1 cellular context compared by ENCODE assay signal in genomic region chr16:54177052-54177856, GRCh38.
TF ChIP-seq lines count a peak whose summit lies in the region.

No MANE protein-coding gene starts in this region.

TF ChIP-seq in HepG2, 621 proteins besides CTCF, POLR2A, EP300 and RAD21 (continued from another document and continues in another):
- TF ChIP-seq ATF4 (CRISPR knock-in tag; IDR thresholded peaks at IDR 0.05) (0 out of 4 replicates have a peak, but pooled peaks of 1 of the 2 experiments have one; percentile 5), TFDP1 (CRISPR knock-in tag; IDR thresholded peaks at IDR 0.05; ENCODE audit: borderline replicate concordance) (no peak), KLF12 (CRISPR knock-in tag; IDR thresholded peaks at IDR 0.05; ENCODE audit: borderline replicate concordance) (no peak), ZBTB4 (CRISPR knock-in tag; IDR thresholded peaks at IDR 0.05; ENCODE audit: borderline replicate concordance) (peak; percentile 92; the same call in 1 of the 2 replicates), SALL1 (CRISPR knock-in tag; IDR thresholded peaks at IDR 0.05) (no peak), EZH2 (conservative IDR thresholded peaks at IDR 0.05; ENCODE audit: low read depth, low read length) (no peak), SOX6 (IDR thresholded peaks at IDR 0.05) (no peak), SOX6 (CRISPR knock-in tag; IDR thresholded peaks at IDR 0.05) (peak; percentile 29), ZNF691 (CRISPR knock-in tag; IDR thresholded peaks at IDR 0.05; ENCODE audit: borderline replicate concordance, low read depth) (0 out of 2 replicates have a peak, but pooled peaks have one; percentile 10), HOXA7 (CRISPR knock-in tag; IDR thresholded peaks at IDR 0.05) (no peak), SP1 (IDR thresholded peaks at IDR 0.05) (no peak), SP1 (CRISPR knock-in tag; IDR thresholded peaks at IDR 0.05) (no peak), ZNF563 (CRISPR knock-in tag; IDR thresholded peaks at IDR 0.05) (no peak), RBM39 (IDR thresholded peaks at IDR 0.05; ENCODE audit: low read depth, low read length, poor library complexity, severe bottlenecking) (no peak), RFX5 (IDR thresholded peaks at IDR 0.05; ENCODE audit: low read depth, low read length) (peak; percentile 20; the same call in 1 of the 2 replicates), SMAD1 (CRISPR knock-in tag; IDR thresholded peaks at IDR 0.05; ENCODE audit: borderline replicate concordance, low read depth) (0 out of 2 replicates have a peak, but pooled peaks have one; percentile 52), BRCA1 (CRISPR knock-in tag; IDR thresholded peaks at IDR 0.05) (no peak), ELF4 (CRISPR knock-in tag; IDR thresholded peaks at IDR 0.05; ENCODE audit: borderline replicate concordance) (no peak), HNF4G (IDR thresholded peaks at IDR 0.05; ENCODE audit: borderline replicate concordance, low read depth, low read length) (0 out of 2 replicates have a peak, but pooled peaks have one; percentile 4), HNF4G (CRISPR knock-in tag; IDR thresholded peaks at IDR 0.05; ENCODE audit: borderline replicate concordance, low read depth) (no peak), ZNF567 (CRISPR knock-in tag; IDR thresholded peaks at IDR 0.05; ENCODE audit: borderline replicate concordance) (no peak), PCBP2 (optimal IDR thresholded peaks at IDR 0.05; ENCODE audit: low read depth, low read length, poor library complexity, severe bottlenecking) (no peak), NR0B2 (CRISPR knock-in tag; IDR thresholded peaks at IDR 0.05) (no peak), CSRNP1 (CRISPR knock-in tag; IDR thresholded peaks at IDR 0.05) (no peak), MTA3 (CRISPR knock-in tag; IDR thresholded peaks at IDR 0.05) (no peak), NFIB (CRISPR knock-in tag; IDR thresholded peaks at IDR 0.05; ENCODE audit: borderline replicate concordance) (no peak), IRF1 (CRISPR knock-in tag; IDR thresholded peaks at IDR 0.05; ENCODE audit: low read depth) (0 out of 2 replicates have a peak, but pooled peaks have one; percentile 50), SOX5 (CRISPR knock-in tag; IDR thresholded peaks at IDR 0.05; ENCODE audit: borderline replicate concordance) (no peak), MBD4 (IDR thresholded peaks at IDR 0.05; ENCODE audit: borderline replicate concordance, low read length) (no peak), MTF1 (CRISPR knock-in tag; IDR thresholded peaks at IDR 0.05) (no peak), ZNF512B (CRISPR knock-in tag; IDR thresholded peaks at IDR 0.05; ENCODE audit: borderline replicate concordance) (no peak), MAFK (conservative IDR thresholded peaks at IDR 0.05 in 1 of 2, IDR thresholded peaks at IDR 0.05 in 1 of 2; ENCODE audit: low read length in 2 of 2) (peak; percentile 99 to 100), ZKSCAN5 (CRISPR knock-in tag; IDR thresholded peaks at IDR 0.05) (no peak), ZFP90 (CRISPR knock-in tag; IDR thresholded peaks at IDR 0.05; ENCODE audit: borderline replicate concordance) (no peak), CBFB (CRISPR knock-in tag; IDR thresholded peaks at IDR 0.05) (no peak), ZNF83 (CRISPR knock-in tag; IDR thresholded peaks at IDR 0.05; ENCODE audit: borderline replicate concordance) (peak; percentile 26), ZNF749 (CRISPR knock-in tag; IDR thresholded peaks at IDR 0.05; ENCODE audit: borderline replicate concordance) (no peak), MYPOP (CRISPR knock-in tag; IDR thresholded peaks at IDR 0.05) (no peak), ZNF704 (CRISPR knock-in tag; IDR thresholded peaks at IDR 0.05; ENCODE audit: borderline replicate concordance) (no peak), ZNF891 (CRISPR knock-in tag; IDR thresholded peaks at IDR 0.05) (0 out of 2 replicates have a peak, but pooled peaks have one; percentile 27), SETDB1 (CRISPR knock-in tag; IDR thresholded peaks at IDR 0.05; ENCODE audit: borderline replicate concordance) (0 out of 2 replicates have a peak, but pooled peaks have one; percentile 60), PAX8 (CRISPR knock-in tag; IDR thresholded peaks at IDR 0.05; ENCODE audit: borderline replicate concordance) (no peak), NONO (IDR thresholded peaks at IDR 0.05) (no peak), NONO (CRISPR knock-in tag; conservative IDR thresholded peaks at IDR 0.05) (0 out of 2 replicates have a peak, but pooled peaks have one; percentile 32), MAFF (IDR thresholded peaks at IDR 0.05; ENCODE audit: low read depth, low read length) (peak; percentile 99), ZNF616 (CRISPR knock-in tag; IDR thresholded peaks at IDR 0.05; ENCODE audit: low read depth) (0 out of 2 replicates have a peak, but pooled peaks have one; percentile 9), CSRNP2 (CRISPR knock-in tag; conservative IDR thresholded peaks at IDR 0.05; ENCODE audit: low read depth) (no peak), THAP7 (CRISPR knock-in tag; IDR thresholded peaks at IDR 0.05) (0 out of 2 replicates have a peak, but pooled peaks have one; percentile 40), PRPF4 (IDR thresholded peaks at IDR 0.05; ENCODE audit: low read depth, low read length, poor library complexity, severe bottlenecking) (peak; percentile 85), ZNF329 (CRISPR knock-in tag; IDR thresholded peaks at IDR 0.05; ENCODE audit: low read depth) (no peak)
